36 cellular contexts compared by ENCODE assay signal in genomic region chr1:87542697-87543096, GRCh38.
"Had no signal": no experiment of that assay in that cellular context is flagged by ENCODE, and none has a peak within 500 bp of the region (broad histone marks: within the 10 kb centered on the region; RNA-seq: fewer than 3 reads in every experiment).

No MANE protein-coding gene starts in this region.

- DNase-seq: Karpas-422, Kasumi-1, MG63, MM.1S, MV-4-11, NCI-H1048, NCI-H1092, NCI-H1092 treated with DMSO at 0.1 percent for 48 hours, NCI-H1105, NCI-H1105 treated with DMSO at 0.1 percent for 48 hours, NCI-H1417, NCI-H1417 treated with DMSO at 0.1 percent for 48 hours, NCI-H1436, NCI-H1436 treated with DMSO at 0.1 percent for 48 hours, NCI-H146, NCI-H1694, NCI-H1694 treated with DMSO at 0.1 percent for 48 hours, NCI-H187, NCI-H187 treated with DMSO at 0.1 percent for 48 hours, NCI-H1930, NCI-H2029, NCI-H2029 treated with DMSO at 0.1 percent for 48 hours, NCI-H2081, NCI-H2081 treated with DMSO at 0.1 percent for 48 hours, NCI-H2107, NCI-H2171, NCI-H2171 treated with DMSO at 0.1 percent for 48 hours, NCI-H2227 treated with DMSO at 0.1 percent for 48 hours, NCI-H226, NCI-H345, NCI-H446, NCI-H446 treated with DMSO at 0.1 percent for 48 hours, NCI-H510A, NCI-H510A treated with DMSO at 0.1 percent for 48 hours, NCI-H524, NCI-H524 treated with DMSO at 0.1 percent for 48 hours had no signal

- H3K36me3 ChIP-seq: MG63 had no signal

- H3K4me3 ChIP-seq: MG63 had no signal

- H3K27me3 ChIP-seq: MG63 had no signal
